Comparison of ENCODE assay signal across 8 cellular contexts in genomic region chr14:32202468-32202865, GRCh38. TPM values are rescaled to one million over a fixed set of nuclear protein-coding genes. Genes with fewer than 3 reads are reported as not detected.
A peak's percentile ranks its signal among the peaks of the same experiment; 100 is the strongest.
DNase-seq lines count a peak whose midpoint lies in the region; ATAC-seq and TF ChIP-seq lines count a peak whose summit lies in the region.

No MANE protein-coding gene starts in this region.

- intact Hi-C loops in MCF 10A (cut with micrococcal nuclease) (no loop called here), uterus (cut with DNase I; ENCODE audit: low total_unique reads) (loop anchor here (2.0 kb wide), 1 partner anchor 126 kb away; the partner anchor contains the start of gene ARHGAP5)

- peaks cover 12% of the 10 kb centered on the region for H3K36me3 Mint-ChIP-seq in MCF 10A (ENCODE audit: insufficient read depth, unreplicated experiment)

- H3K4me1 Mint-ChIP-seq in MCF 10A (ENCODE audit: insufficient read depth, unreplicated experiment) = peaks cover 21% of the 10 kb centered on the region

- no peaks in the 10 kb centered on the region for H3K9me3 Mint-ChIP-seq in MCF 10A (ENCODE audit: unreplicated experiment)

- CTCF ChIA-PET in MCF 10A (lab: Yijun Ruan, JAX) = interaction anchor here (0.6 kb wide), 1 partner anchor 121 kb away, joined by 4 read pairs; no protein-coding TSS in a partner anchor

- no peak for TF ChIP-seq POLR2A in uterus (IDR thresholded peaks at IDR 0.05)

- H3K27me3 ChIP-seq in GM06990 (replicated peaks; ENCODE audit: control insufficient read depth, insufficient read depth, low read length) (no peaks in the 10 kb centered on the region), uterus (no peaks in the 10 kb centered on the region)

- no peak for DNase-seq in GM06990 (ENCODE audit: extremely low read depth, insufficient read length)
- peak; percentile 26 for DNase-seq in NCI-H460 (ENCODE audit: extremely low read depth, low read depth)
- DNase-seq in MCF 10A (ENCODE audit: unreplicated experiment) = no peak
- DNase-seq in lung microvascular endothelial cell (ENCODE audit: low read depth in 2 of 2) = peak; percentile 8 to 15
- DNase-seq in uterus = no peak
- DNase-seq in occipital lobe (lab: John Stamatoyannopoulos, UW) = no peak
- DNase-seq in central memory CD4-positive, alpha-beta T cell = no peak

- no peaks in the 10 kb centered on the region for H3K27me3 Mint-ChIP-seq in MCF 10A (ENCODE audit: insufficient read depth, unreplicated experiment)

- peak overlapping the region; percentile 69 for H3K4me3 ChIP-seq in GM06990 (replicated peaks; ENCODE audit: low read depth, low read length)
- peak overlapping the region; percentile 59 to 85 for H3K4me3 ChIP-seq in uterus

- no peaks in the 10 kb centered on the region for H3K4me1 ChIP-seq in uterus

- no peaks in the 10 kb centered on the region for H3K9me3 ChIP-seq in uterus

- peak overlapping the region; percentile 89 for H3K4me3 Mint-ChIP-seq in MCF 10A (ENCODE audit: unreplicated experiment)

- TF ChIP-seq CTCF in GM06990 (IDR thresholded peaks at IDR 0.05; ENCODE audit: insufficient read depth, low read length, poor library complexity, severe bottlenecking) (no peak), MCF 10A (IDR thresholded peaks at IDR 0.05; ENCODE audit: unreplicated experiment) (no peak), uterus (IDR thresholded peaks at IDR 0.05) (no peak)

- no TSS peak for BruUV-seq in MCF 10A (replicated peaks; lab: Mats Ljungman, UMichigan)

- H3K36me3 ChIP-seq in GM06990 (ENCODE audit: control insufficient read depth, insufficient read depth, low read length) = no peaks in the 10 kb centered on the region
- H3K36me3 ChIP-seq in uterus = no peaks in the 10 kb centered on the region

- no peak for ATAC-seq in GM19463 (IDR thresholded peaks at IDR 0.05; ENCODE audit: unreplicated experiment)

- H3K27ac ChIP-seq in uterus = peak overlapping the region; percentile 89

- peak overlapping the region; percentile 98 for H3K27ac Mint-ChIP-seq in MCF 10A (ENCODE audit: low read depth, unreplicated experiment)

- POLR2A ChIA-PET in MCF 10A (lab: Yijun Ruan, JAX) = interaction anchor here (0.7 to 2.7 kb wide), 10 partner anchors 10 to 1264 kb away, joined by 3 to 14 read pairs (median 4); partner anchors contain the start of gene ARHGAP5

RNA-seq across cellular contexts. Expression of gene RNU6-8, which starts 0.6 kb away (rescaled TPM):
- not detected in 2 replicates for total RNA-seq in NCI-H460 (2014; rRNA removed; shearing (Covaris generic))
- not detected in 2 replicates for polyA plus RNA-seq in NCI-H460 (2014; cell fraction: nucleus; rRNA removed)
- total RNA-seq in MCF 10A (2022) (not detected in 2 replicates), lung microvascular endothelial cell (not detected in 2 replicates), uterus (not detected), occipital lobe (not detected)

RNA-seq across cellular contexts. Expression of gene RNU6-7, which starts 0.6 kb away (rescaled TPM):
- total RNA-seq in NCI-H460 (2014; rRNA removed; shearing (Covaris generic)) = not detected in 2 replicates
- not detected in 2 replicates for polyA plus RNA-seq in NCI-H460 (2014; cell fraction: nucleus; rRNA removed)
- total RNA-seq in MCF 10A (2022) = not detected in 2 replicates
- not detected in 2 replicates for total RNA-seq in lung microvascular endothelial cell
- not detected for total RNA-seq in uterus
- total RNA-seq in occipital lobe = not detected

Comparison
In these comparisons a context has a peak if more than half of its experiments do, and no peak if none do; other contexts are left out.
1. DNase-seq: peak in NCI-H460 (single experiment) and lung microvascular endothelial cell (2 of 2); none in GM06990 (single experiment), MCF 10A (single experiment), uterus (0 of 2), occipital lobe (single experiment) and central memory CD4-positive, alpha-beta T cell (single experiment).